ENCODE assay signal across 13 cellular contexts in the genomic region with DNA sequence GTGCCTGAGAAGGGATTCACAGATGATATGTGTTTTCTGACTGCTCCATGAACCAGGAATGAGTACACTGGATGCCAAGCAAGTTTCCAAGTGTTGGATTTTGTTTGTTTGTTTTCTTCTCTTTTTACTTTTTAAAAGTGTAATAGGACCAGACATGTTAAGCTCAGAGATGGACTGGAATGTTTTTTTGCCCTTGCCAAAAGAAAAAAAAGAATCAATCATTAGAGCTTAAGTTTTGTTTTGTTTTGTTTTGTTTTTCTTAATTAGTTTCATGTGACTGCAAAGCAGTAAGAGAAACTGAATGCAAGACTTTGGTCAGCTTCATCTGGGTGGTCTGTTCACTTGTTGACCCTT. TPM values are rescaled to one million over a fixed set of nuclear protein-coding genes. Genes with fewer than 3 reads are reported as not detected.
DNase-seq lines count a peak whose midpoint lies in the region; ATAC-seq and TF ChIP-seq lines count a peak whose summit lies in the region.
"Had no signal": no experiment of that assay in that cellular context is flagged by ENCODE, and none has a peak within 500 bp of the region (broad histone marks: within the 10 kb centered on the region; RNA-seq: fewer than 3 reads in every experiment).

No MANE protein-coding gene starts in this region.

- H3K9me3 ChIP-seq in OCI-LY3 (ENCODE audit: insufficient read depth, low read length) = no peaks in the 10 kb centered on the region

- no peak for ATAC-seq in activated CD8-positive, alpha-beta memory T cell treated with anti-CD3 and anti-CD28 coated beads, Interleukin-2, amount 10 ng/mL, durations not matched to agents 7 days and 5 days
- no peak for ATAC-seq in effector memory CD8-positive, alpha-beta T cell (replicated peaks)
- no peak for ATAC-seq in stimulated activated naive B cell treated with anti-CD40 and anti-IgM and Interleukin-4, amounts not matched to agents 10 μg/mL and 1 μg/mL and 100 μg/mL, for 72 hours (replicated peaks)
- ATAC-seq in HG03097 (IDR thresholded peaks at IDR 0.05; ENCODE audit: low FRiP score, unreplicated experiment) = no peak
- ATAC-seq in HG03442 (IDR thresholded peaks at IDR 0.05; ENCODE audit: unreplicated experiment) = no peak

- peak overlapping the region; percentile 63 for H3K4me3 ChIP-seq in OCI-LY3 (ENCODE audit: low read length)
- H3K4me3 ChIP-seq: dorsolateral prefrontal cortex had no signal

- peak overlapping the region; percentile 69 for H3K4me3 Mint-ChIP-seq in activated CD8-positive, alpha-beta memory T cell treated with anti-CD3 and anti-CD28 coated beads, Interleukin-2, amount 10 ng/mL, durations not matched to agents 7 days and 5 days
- H3K4me3 Mint-ChIP-seq in effector memory CD8-positive, alpha-beta T cell = peak overlapping the region; percentile 68 to 83
- H3K4me3 Mint-ChIP-seq in stimulated activated naive B cell treated with anti-CD40 and anti-IgM and Interleukin-4, amounts not matched to agents 10 μg/mL and 1 μg/mL and 100 μg/mL, for 72 hours = peak overlapping the region; percentile 77 to 78
- H3K4me3 Mint-ChIP-seq: type B pancreatic cell had no signal

- H3K36me3 Mint-ChIP-seq in activated CD8-positive, alpha-beta memory T cell treated with anti-CD3 and anti-CD28 coated beads, Interleukin-2, amount 10 ng/mL, durations not matched to agents 7 days and 5 days = peaks cover 10% of the 10 kb centered on the region
- no peaks in the 10 kb centered on the region for H3K36me3 Mint-ChIP-seq in effector memory CD8-positive, alpha-beta T cell (ENCODE audit: insufficient read depth)
- peaks cover 5 to 8% of the 10 kb centered on the region in 2 donors for H3K36me3 Mint-ChIP-seq in stimulated activated naive B cell treated with anti-CD40 and anti-IgM and Interleukin-4, amounts not matched to agents 10 μg/mL and 1 μg/mL and 100 μg/mL, for 72 hours
- H3K36me3 Mint-ChIP-seq: type B pancreatic cell had no signal

- peaks cover 58% of the 10 kb centered on the region for H3K4me1 Mint-ChIP-seq in activated CD8-positive, alpha-beta memory T cell treated with anti-CD3 and anti-CD28 coated beads, Interleukin-2, amount 10 ng/mL, durations not matched to agents 7 days and 5 days
- H3K4me1 Mint-ChIP-seq in effector memory CD8-positive, alpha-beta T cell (ENCODE audit: low read depth in 2 of 2) = peaks cover 29 to 39% of the 10 kb centered on the region in 2 donors
- peaks cover 53 to 73% of the 10 kb centered on the region in 2 donors for H3K4me1 Mint-ChIP-seq in stimulated activated naive B cell treated with anti-CD40 and anti-IgM and Interleukin-4, amounts not matched to agents 10 μg/mL and 1 μg/mL and 100 μg/mL, for 72 hours

- peak overlapping the region; percentile 57 for H2AFZ ChIP-seq in OCI-LY3 (ENCODE audit: low read depth, low read length)

- H3K36me3 ChIP-seq in OCI-LY3 (replicated peaks; ENCODE audit: low read depth, low read length) = no peaks in the 10 kb centered on the region

- peak overlapping the region; percentile 70 for H3K9ac ChIP-seq in OCI-LY3 (ENCODE audit: low read length)

- no peaks in the 10 kb centered on the region for H3K79me2 ChIP-seq in OCI-LY3 (ENCODE audit: low read length)

- H3K4me2 ChIP-seq in OCI-LY3 (ENCODE audit: low read length) = peak overlapping the region; percentile 79

- CTCF ChIA-PET in activated CD8-positive, alpha-beta memory T cell treated with anti-CD3 and anti-CD28 coated beads, Interleukin-2, amount 10 ng/mL, durations not matched to agents 7 days and 5 days (lab: Charles Lee) = interaction anchor here (1.0 to 4.1 kb wide), 9 partner anchors 11 to 95 kb away, joined by 3 to 27 read pairs (median 4); partner anchors contain the start of gene SLC1A4

- H3K27ac Mint-ChIP-seq in activated CD8-positive, alpha-beta memory T cell treated with anti-CD3 and anti-CD28 coated beads, Interleukin-2, amount 10 ng/mL, durations not matched to agents 7 days and 5 days = peak overlapping the region; percentile 95
- peak overlapping the region; percentile 79 to 92 for H3K27ac Mint-ChIP-seq in effector memory CD8-positive, alpha-beta T cell
- peak overlapping the region; percentile 94 for H3K27ac Mint-ChIP-seq in stimulated activated naive B cell treated with anti-CD40 and anti-IgM and Interleukin-4, amounts not matched to agents 10 μg/mL and 1 μg/mL and 100 μg/mL, for 72 hours
- H3K27ac Mint-ChIP-seq: type B pancreatic cell had no signal

- H3K27ac ChIP-seq in OCI-LY3 (ENCODE audit: low read length) = peak overlapping the region; percentile 69
- H3K27ac ChIP-seq: dorsolateral prefrontal cortex had no signal

- H3K4me1 ChIP-seq in OCI-LY3 (ENCODE audit: low read length) = peaks cover 48% of the 10 kb centered on the region

- no peak for TF ChIP-seq CTCF in OCI-LY3 (IDR thresholded peaks at IDR 0.05; ENCODE audit: low read depth, low read length)

- no peaks in the 10 kb centered on the region for H3K9me3 Mint-ChIP-seq in activated CD8-positive, alpha-beta memory T cell treated with anti-CD3 and anti-CD28 coated beads, Interleukin-2, amount 10 ng/mL, durations not matched to agents 7 days and 5 days (ENCODE audit: low read depth)
- H3K9me3 Mint-ChIP-seq in effector memory CD8-positive, alpha-beta T cell = no peaks in the 10 kb centered on the region
- no peaks in the 10 kb centered on the region for H3K9me3 Mint-ChIP-seq in stimulated activated naive B cell treated with anti-CD40 and anti-IgM and Interleukin-4, amounts not matched to agents 10 μg/mL and 1 μg/mL and 100 μg/mL, for 72 hours
- H3K9me3 Mint-ChIP-seq: type B pancreatic cell had no signal

- no peak for DNase-seq in activated CD8-positive, alpha-beta memory T cell treated with anti-CD3 and anti-CD28 coated beads, Interleukin-2, amount 10 ng/mL, durations not matched to agents 7 days and 5 days
- DNase-seq in activated CD8-positive, alpha-beta memory T cell treated with anti-CD3 and anti-CD28 coated beads for 24 hours = no peak
- no peak for DNase-seq in effector memory CD8-positive, alpha-beta T cell
- no peak for DNase-seq in stimulated activated naive B cell treated with anti-CD40 and anti-IgM and Interleukin-4, amounts not matched to agents 10 μg/mL and 1 μg/mL and 100 μg/mL, for 72 hours
- no peak for DNase-seq in NCI-H1417 (lab: John Stamatoyannopoulos, UW)
- DNase-seq: DMS79, H7, NCI-H2081 had no signal

- no peaks in the 10 kb centered on the region for H4K20me1 ChIP-seq in OCI-LY3 (ENCODE audit: insufficient read depth, low read length)

- H3K27me3 ChIP-seq in OCI-LY3 (ENCODE audit: low read depth, low read length) = no peaks in the 10 kb centered on the region
- H3K27me3 ChIP-seq: dorsolateral prefrontal cortex had no signal

- H3K27me3 Mint-ChIP-seq in activated CD8-positive, alpha-beta memory T cell treated with anti-CD3 and anti-CD28 coated beads, Interleukin-2, amount 10 ng/mL, durations not matched to agents 7 days and 5 days = no peaks in the 10 kb centered on the region
- peaks cover 0 to 8% of the 10 kb centered on the region in 2 donors for H3K27me3 Mint-ChIP-seq in effector memory CD8-positive, alpha-beta T cell
- H3K27me3 Mint-ChIP-seq in stimulated activated naive B cell treated with anti-CD40 and anti-IgM and Interleukin-4, amounts not matched to agents 10 μg/mL and 1 μg/mL and 100 μg/mL, for 72 hours = no peaks in the 10 kb centered on the region

RNA-seq across cellular contexts. Expression of gene SLC1A4, which starts 42.5 kb away (rescaled TPM):
- total RNA-seq in activated CD8-positive, alpha-beta memory T cell treated with anti-CD3 and anti-CD28 coated beads, Interleukin-2, amount 10 ng/mL, durations not matched to agents 7 days and 5 days = 100 to 1,000 TPM in 1 of 2 experiments, 10 to 100 TPM in 1; 61.7 to 113 TPM
